In the genomic region with DNA sequence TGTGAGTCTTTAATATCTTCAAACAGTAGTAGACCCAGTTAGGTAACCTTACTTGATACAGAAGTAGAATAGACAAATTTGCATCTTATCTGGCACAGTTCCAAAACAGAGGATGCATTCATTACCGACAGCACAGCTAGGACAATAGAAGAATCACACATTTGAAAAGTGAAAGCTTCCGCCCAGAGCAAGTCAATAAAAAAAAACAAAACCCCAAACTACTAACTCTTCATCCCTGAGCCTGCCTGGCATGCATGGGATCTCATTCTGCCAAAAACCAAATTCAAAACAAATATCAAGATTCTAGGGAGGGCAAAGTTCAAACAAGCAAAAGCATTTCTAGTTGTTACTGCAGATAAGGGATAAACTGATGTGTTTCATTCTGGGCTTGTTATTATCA, we compare ENCODE assay signal across 15 cellular contexts.
DNase-seq lines count a peak whose midpoint lies in the region; ATAC-seq, FAIRE-seq and TF ChIP-seq lines count a peak whose summit lies in the region.
"Had no signal": no experiment of that assay in that cellular context is flagged by ENCODE, and none has a peak within 500 bp of the region (broad histone marks: within the 10 kb centered on the region; RNA-seq: fewer than 3 reads in every experiment).

No MANE protein-coding gene starts in this region.

- no peaks in the 10 kb centered on the region for H3K9me2 ChIP-seq in SK-N-SH

- DNase-seq in SK-N-SH, result no peak
- peak; percentile 8 for DNase-seq in SK-MEL-5 (ENCODE audit: low read depth, low spot score)
- peak; percentile 11 for DNase-seq in globus pallidus (ENCODE audit: low spot score)
- DNase-seq in upper lobe of right lung, result no peak
- no peak for DNase-seq in urothelium cell line (ENCODE audit: low spot score)
- no peak for DNase-seq in brain microvascular endothelial cell
- DNase-seq: activated T-cell treated with anti-CD3 and anti-CD28 coated beads for 4 hours; central memory CD4-positive, alpha-beta T cell; Karpas-422; midbrain; T1000 had no signal

- H3K27me3 ChIP-seq in SK-N-SH (ENCODE audit: insufficient read depth) (no peaks in the 10 kb centered on the region), thymus (ENCODE audit: control insufficient read depth, insufficient read depth) (no peaks in the 10 kb centered on the region), upper lobe of right lung (no peaks in the 10 kb centered on the region), brain microvascular endothelial cell (replicated peaks) (no peaks in the 10 kb centered on the region)
- H3K27me3 ChIP-seq: right atrium auricular region had no signal

- POLR2A ChIA-PET in SK-N-SH (lab: Yijun Ruan, JAX), result no interaction called here

- no peak overlapping the region for H2AFZ ChIP-seq in SK-N-SH (ENCODE audit: low read depth)

- no peaks in the 10 kb centered on the region for H3K79me2 ChIP-seq in SK-N-SH (ENCODE audit: insufficient read depth)

- no peak overlapping the region for H3K4me2 ChIP-seq in SK-N-SH

- 70% methylated on average over 2 of the region's 2 CpGs for WGBS in SK-N-SH (ENCODE audit: low lambda C conversion rate)
- 74% methylated on average over 2 of the region's 2 CpGs for WGBS in thymus

- H3F3A ChIP-seq in SK-N-SH (replicated peaks; ENCODE audit: insufficient read depth), result no peaks in the 10 kb centered on the region

- no peak overlapping the region for H3K9ac ChIP-seq in SK-N-SH

- TF ChIP-seq EP300 in SK-N-SH (IDR thresholded peaks at IDR 0.05; ENCODE audit: borderline replicate concordance in 1 of 2, low read depth in 1 of 2, low read length in 1 of 2), result no peak

- in situ Hi-C loops in SK-MEL-5 (cut with HindIII; ENCODE audit: low pct_unique_long_range_greater_than_20kb, low sequenced_read_pairs) (no loop called here), brain microvascular endothelial cell (cut with HindIII; ENCODE audit: low pct_ligation_motif_present, low sequenced_read_pairs) (no loop called here)

- H3K4me1 ChIP-seq in SK-N-SH (ENCODE audit: control insufficient read depth in 1 of 2, insufficient read depth in 2 of 2, low read depth in 1 of 2, low read length in 1 of 2) (peaks cover 0 to 20% of the 10 kb centered on the region in 2 experiments; a peak in 2 of 4 replicates), thymus (ENCODE audit: control insufficient read depth, insufficient read depth, low read length) (peaks cover 5% of the 10 kb centered on the region), upper lobe of right lung (peaks cover 18% of the 10 kb centered on the region)

- peak overlapping the region in 1 of 2 experiments; percentile 77; a peak in 1 of 4 replicates for H3K27ac ChIP-seq in SK-N-SH (ENCODE audit: low read depth in 2 of 2, low read length in 1 of 2)
- peak overlapping the region; percentile 12 for H3K27ac ChIP-seq in thymus (ENCODE audit: low read depth)
- no peak overlapping the region for H3K27ac ChIP-seq in upper lobe of right lung
- no peak overlapping the region for H3K27ac ChIP-seq in brain microvascular endothelial cell
- H3K27ac ChIP-seq: right atrium auricular region had no signal

- TF ChIP-seq RAD21 in SK-N-SH (IDR thresholded peaks at IDR 0.05; ENCODE audit: low read length), result no peak

- H4K20me1 ChIP-seq in SK-N-SH (ENCODE audit: insufficient read depth), result no peaks in the 10 kb centered on the region

- no peak for FAIRE-seq in urothelium cell line (lab: Jason Lieb, UNC)
- FAIRE-seq: G401.6 had no signal

- no peak for TF ChIP-seq CTCF in SK-N-SH (IDR thresholded peaks at IDR 0.05)
- TF ChIP-seq CTCF in upper lobe of right lung (IDR thresholded peaks at IDR 0.05), result no peak
- TF ChIP-seq CTCF in brain microvascular endothelial cell (IDR thresholded peaks at IDR 0.05; ENCODE audit: low read depth, low read length, missing control alignments), result no peak

- H3K9me3 ChIP-seq in SK-N-SH (no peaks in the 10 kb centered on the region), thymus (ENCODE audit: control insufficient read depth) (no peaks in the 10 kb centered on the region), upper lobe of right lung (no peaks in the 10 kb centered on the region)
- H3K9me3 ChIP-seq: right atrium auricular region had no signal

- CTCF ChIA-PET in SK-N-SH (lab: Yijun Ruan, JAX), result no interaction called here

- intact Hi-C loops in upper lobe of right lung (cut with DNase I), result no loop called here

- ATAC-seq in SK-N-SH treated with all-trans-retinoic acid at 6 μM for 48 hours, result no peak
- ATAC-seq in upper lobe of right lung, result no peak

- H3K4me3 ChIP-seq in SK-N-SH (ENCODE audit: low read depth in 2 of 2, low read length in 1 of 2), result no peak overlapping the region
- no peak overlapping the region for H3K4me3 ChIP-seq in thymus (ENCODE audit: low read length)
- H3K4me3 ChIP-seq in upper lobe of right lung, result no peak overlapping the region
- H3K4me3 ChIP-seq in brain microvascular endothelial cell (ENCODE audit: low read depth, low read length), result no peak overlapping the region
- H3K4me3 ChIP-seq: right atrium auricular region had no signal

- no peaks in the 10 kb centered on the region for H3K36me3 ChIP-seq in SK-N-SH (replicated peaks in 1 of 2; ENCODE audit: control insufficient read depth in 1 of 2, insufficient read depth in 2 of 2, low read length in 1 of 2)
- H3K36me3 ChIP-seq in thymus (ENCODE audit: control insufficient read depth, insufficient read depth), result no peaks in the 10 kb centered on the region
- no peaks in the 10 kb centered on the region for H3K36me3 ChIP-seq in upper lobe of right lung
- H3K36me3 ChIP-seq in brain microvascular endothelial cell (replicated peaks), result no peaks in the 10 kb centered on the region
- H3K36me3 ChIP-seq: right atrium auricular region had no signal

TF ChIP-seq in SK-N-SH, 30 proteins besides CTCF, POLR2A, EP300 and RAD21:
- TF ChIP-seq TEAD4 (IDR thresholded peaks at IDR 0.05; ENCODE audit: borderline replicate concordance, insufficient read depth) (no peak), NFIC (IDR thresholded peaks at IDR 0.05; ENCODE audit: borderline replicate concordance) (peak; percentile 7; the same call in 1 of the 2 replicates), ELF1 (IDR thresholded peaks at IDR 0.05) (no peak), FOXM1 (IDR thresholded peaks at IDR 0.05; ENCODE audit: low read depth) (no peak)
- TF ChIP-seq, protein P1, sequence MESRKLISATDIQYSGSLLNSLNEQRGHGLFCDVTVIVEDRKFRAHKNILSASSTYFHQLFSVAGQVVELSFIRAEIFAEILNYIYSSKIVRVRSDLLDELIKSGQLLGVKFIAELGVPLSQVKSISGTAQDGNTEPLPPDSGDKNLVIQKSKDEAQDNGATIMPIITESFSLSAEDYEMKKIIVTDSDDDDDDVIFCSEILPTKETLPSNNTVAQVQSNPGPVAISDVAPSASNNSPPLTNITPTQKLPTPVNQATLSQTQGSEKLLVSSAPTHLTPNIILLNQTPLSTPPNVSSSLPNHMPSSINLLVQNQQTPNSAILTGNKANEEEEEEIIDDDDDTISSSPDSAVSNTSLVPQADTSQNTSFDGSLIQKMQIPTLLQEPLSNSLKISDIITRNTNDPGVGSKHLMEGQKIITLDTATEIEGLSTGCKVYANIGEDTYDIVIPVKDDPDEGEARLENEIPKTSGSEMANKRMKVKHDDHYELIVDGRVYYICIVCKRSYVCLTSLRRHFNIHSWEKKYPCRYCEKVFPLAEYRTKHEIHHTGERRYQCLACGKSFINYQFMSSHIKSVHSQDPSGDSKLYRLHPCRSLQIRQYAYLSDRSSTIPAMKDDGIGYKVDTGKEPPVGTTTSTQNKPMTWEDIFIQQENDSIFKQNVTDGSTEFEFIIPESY (IDR thresholded peaks at IDR 0.05; ENCODE audit: borderline replicate concordance, low read depth), result no peak
- TF ChIP-seq, protein P2, sequence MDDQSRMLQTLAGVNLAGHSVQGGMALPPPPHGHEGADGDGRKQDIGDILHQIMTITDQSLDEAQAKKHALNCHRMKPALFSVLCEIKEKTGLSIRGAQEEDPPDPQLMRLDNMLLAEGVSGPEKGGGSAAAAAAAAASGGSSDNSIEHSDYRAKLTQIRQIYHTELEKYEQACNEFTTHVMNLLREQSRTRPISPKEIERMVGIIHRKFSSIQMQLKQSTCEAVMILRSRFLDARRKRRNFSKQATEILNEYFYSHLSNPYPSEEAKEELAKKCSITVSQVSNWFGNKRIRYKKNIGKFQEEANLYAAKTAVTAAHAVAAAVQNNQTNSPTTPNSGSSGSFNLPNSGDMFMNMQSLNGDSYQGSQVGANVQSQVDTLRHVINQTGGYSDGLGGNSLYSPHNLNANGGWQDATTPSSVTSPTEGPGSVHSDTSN (IDR thresholded peaks at IDR 0.05), result no peak

TF ChIP-seq in SK-N-SH treated with all-trans-retinoic acid at 6 μM for 48 hours, 23 proteins besides CTCF, POLR2A, EP300 and RAD21:
- TF ChIP-seq GLIS3 (CRISPR knock-in tag; IDR thresholded peaks at IDR 0.05), result no peak
- no peak for TF ChIP-seq ESRRG (CRISPR knock-in tag; IDR thresholded peaks at IDR 0.05)

Comparison
In these comparisons a context has a peak if more than half of its experiments do, and no peak if none do; other contexts are left out.
1. DNase-seq: peak in SK-MEL-5 (single experiment) and globus pallidus (single experiment); none in SK-N-SH (single experiment), upper lobe of right lung (single experiment), urothelium cell line (single experiment) and brain microvascular endothelial cell (single experiment).